ENCODE assay signal across 33 cellular contexts in the genomic region with DNA sequence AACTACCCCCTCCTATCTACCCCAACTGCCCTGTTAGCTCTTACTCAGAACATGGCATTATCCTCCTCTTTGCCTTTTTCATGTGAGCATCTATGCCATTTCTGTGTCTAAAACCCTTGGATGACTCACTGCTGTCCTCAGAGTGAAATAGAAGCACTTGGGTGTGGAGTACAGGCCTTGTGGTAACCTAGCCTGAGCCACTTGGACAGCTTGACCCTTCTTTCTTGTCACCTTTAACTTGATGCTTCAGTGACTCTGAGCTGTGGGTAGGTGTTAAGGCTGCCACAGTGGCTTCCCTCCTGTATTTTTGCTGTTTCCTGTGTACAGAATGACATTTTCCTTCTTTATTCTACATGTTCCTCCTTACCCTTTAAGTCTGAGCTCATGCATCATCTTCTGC.
"Had no signal": no experiment of that assay in that cellular context is flagged by ENCODE, and none has a peak within 500 bp of the region (broad histone marks: within the 10 kb centered on the region; RNA-seq: fewer than 3 reads in every experiment).

No MANE protein-coding gene starts in this region.

- H3K36me3 ChIP-seq: adrenal gland, cardiac muscle cell, gastroesophageal sphincter, pancreas, right atrium auricular region, spleen, transverse colon had no signal

- FAIRE-seq: pancreas, urothelium cell line had no signal

- H3K4me1 ChIP-seq: adrenal gland, body of pancreas, pancreas, psoas muscle, right atrium auricular region, spleen, testis had no signal

- H3K9me3 ChIP-seq: adrenal gland, body of pancreas, pancreas, psoas muscle, testis, transverse colon had no signal

- H3K27ac ChIP-seq: adrenal gland, body of pancreas, cardiac muscle cell, coronary artery, dorsolateral prefrontal cortex, hepatocyte, pancreas, psoas muscle, right atrium auricular region, spleen, testis, transverse colon had no signal

- H3K27me3 ChIP-seq: adrenal gland, body of pancreas, cardiac muscle cell, gastroesophageal sphincter, hepatocyte, pancreas, right atrium auricular region, spleen, testis, transverse colon had no signal

- H3K4me3 ChIP-seq: adrenal gland, body of pancreas, cardiac muscle cell, coronary artery, dorsolateral prefrontal cortex, gastroesophageal sphincter, hepatocyte, pancreas, psoas muscle, right atrium auricular region, spleen, testis, transverse colon had no signal

- ATAC-seq: body of pancreas, gastroesophageal sphincter, left cardiac atrium, natural killer cell, pancreas, psoas muscle, T-helper 17 cell had no signal

- H3K4me2 ChIP-seq: hepatocyte had no signal

- DNase-seq: activated CD4-positive, alpha-beta memory T cell treated with anti-CD3 and anti-CD28 coated beads for 36 hours; activated CD4-positive, alpha-beta T cell treated with anti-CD3 and anti-CD28 coated beads, Interleukin-2, amount 10 ng/mL, durations not matched to agents 24 days and 14 days; activated CD4-positive, CD25-positive, alpha-beta regulatory T cell treated with anti-CD3 and anti-CD28 coated beads, Interleukin-2, amount 50 U/mL, for 72 hours; activated CD8-positive, alpha-beta memory T cell treated with anti-CD3 and anti-CD28 coated beads, Interleukin-2, amount 50 U/mL, for 4 hours; activated effector memory CD4-positive, alpha-beta T cell treated with anti-CD3 and anti-CD28 coated beads, Interleukin-2, amount 50 U/mL, for 16 hours; activated naive CD4-positive, alpha-beta T cell treated with anti-CD3 and anti-CD28 coated beads for 36 hours; activated naive CD8-positive, alpha-beta T cell treated with anti-CD3 and anti-CD28 coated beads for 36 hours; activated T-cell treated with anti-CD3 and anti-CD28 coated beads, Interleukin-2, amount 50 U/mL, for 1 hour; adrenal gland; aorta; body of pancreas; cerebellar nuclear complex; dorsolateral prefrontal cortex; effector memory CD4-positive, alpha-beta T cell; islet precursor cell; left cardiac atrium; midbrain; natural killer cell; pancreas; psoas muscle; spleen; stimulated activated CD4-positive, alpha-beta T cell treated with anti-CD3 and anti-CD28 coated beads, Interleukin-2, amount 100 ng/mL, for 48 hours; stimulated activated naive CD4-positive, alpha-beta T cell treated with Interleukin-2 at 50 U/mL for 16 hours; T-helper 17 cell; T1000; testis; transverse colon had no signal

- H2AFZ ChIP-seq: hepatocyte had no signal
